1 cellular context compared by ENCODE assay signal in genomic region chr3:17456650-17457049, GRCh38.
TF ChIP-seq lines count a peak whose summit lies in the region.

No MANE protein-coding gene starts in this region.

TF ChIP-seq in SK-N-SH, 30 proteins besides CTCF, POLR2A, EP300 and RAD21 (continued from another document):
- TF ChIP-seq NFIC (IDR thresholded peaks at IDR 0.05; ENCODE audit: borderline replicate concordance) (no peak), RXRA (IDR thresholded peaks at IDR 0.05; ENCODE audit: borderline replicate concordance, low read depth) (no peak), RCOR1 (IDR thresholded peaks at IDR 0.05; ENCODE audit: low read length) (no peak), SIN3A (IDR thresholded peaks at IDR 0.05; ENCODE audit: borderline replicate concordance, low read depth, low read length) (no peak), CHD2 (IDR thresholded peaks at IDR 0.05; ENCODE audit: low read length, partially characterized antibody) (no peak), USF2 (IDR thresholded peaks at IDR 0.05; ENCODE audit: borderline replicate concordance, low read depth, low read length) (no peak), FOSL2 (IDR thresholded peaks at IDR 0.05; ENCODE audit: borderline replicate concordance, low read depth) (no peak), USF1 (IDR thresholded peaks at IDR 0.05; ENCODE audit: borderline replicate concordance, low read depth) (no peak), NRF1 (IDR thresholded peaks at IDR 0.05; ENCODE audit: low read depth, low read length) (no peak), MXI1 (IDR thresholded peaks at IDR 0.05; ENCODE audit: low read depth, low read length) (no peak), GABPA (IDR thresholded peaks at IDR 0.05; ENCODE audit: low read depth) (no peak), EZH2phosphoT487 (IDR thresholded peaks at IDR 0.05; ENCODE audit: borderline replicate concordance, low read depth) (no peak)
- TF ChIP-seq, protein P1, sequence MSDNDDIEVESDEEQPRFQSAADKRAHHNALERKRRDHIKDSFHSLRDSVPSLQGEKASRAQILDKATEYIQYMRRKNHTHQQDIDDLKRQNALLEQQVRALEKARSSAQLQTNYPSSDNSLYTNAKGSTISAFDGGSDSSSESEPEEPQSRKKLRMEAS (IDR thresholded peaks at IDR 0.05; ENCODE audit: low read depth), result no peak
- TF ChIP-seq, protein P2, sequence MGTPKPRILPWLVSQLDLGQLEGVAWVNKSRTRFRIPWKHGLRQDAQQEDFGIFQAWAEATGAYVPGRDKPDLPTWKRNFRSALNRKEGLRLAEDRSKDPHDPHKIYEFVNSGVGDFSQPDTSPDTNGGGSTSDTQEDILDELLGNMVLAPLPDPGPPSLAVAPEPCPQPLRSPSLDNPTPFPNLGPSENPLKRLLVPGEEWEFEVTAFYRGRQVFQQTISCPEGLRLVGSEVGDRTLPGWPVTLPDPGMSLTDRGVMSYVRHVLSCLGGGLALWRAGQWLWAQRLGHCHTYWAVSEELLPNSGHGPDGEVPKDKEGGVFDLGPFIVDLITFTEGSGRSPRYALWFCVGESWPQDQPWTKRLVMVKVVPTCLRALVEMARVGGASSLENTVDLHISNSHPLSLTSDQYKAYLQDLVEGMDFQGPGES (IDR thresholded peaks at IDR 0.05; ENCODE audit: low read depth, low read length), result no peak
